20 cellular contexts compared by ENCODE assay signal in genomic region chrX:119062750-119063374, GRCh38. TPM values are rescaled to one million over a fixed set of nuclear protein-coding genes. Genes with fewer than 3 reads are reported as not detected.
DNase-seq lines count a peak whose midpoint lies in the region; ATAC-seq and TF ChIP-seq lines count a peak whose summit lies in the region.
"Had no signal": no experiment of that assay in that cellular context is flagged by ENCODE, and none has a peak within 500 bp of the region (broad histone marks: within the 10 kb centered on the region; RNA-seq: fewer than 3 reads in every experiment).

No MANE protein-coding gene starts in this region.

- H3K79me2 ChIP-seq in mesendoderm (ENCODE audit: control insufficient read depth, insufficient read depth, low read length): no peaks in the 10 kb centered on the region

- H4K5ac ChIP-seq in mesendoderm (ENCODE audit: low read length): no peak overlapping the region

- TF ChIP-seq CTCF in body of pancreas (IDR thresholded peaks at IDR 0.05) (no peak), prostate gland (IDR thresholded peaks at IDR 0.05) (no peak)

- no peak overlapping the region for H3K4me3 ChIP-seq in body of pancreas
- no peak overlapping the region for H3K4me3 ChIP-seq in mesendoderm (ENCODE audit: low read length)
- H3K4me3 ChIP-seq in prostate gland: no peak overlapping the region
- H3K4me3 ChIP-seq: right lobe of liver had no signal

- ATAC-seq in body of pancreas: no peak
- ATAC-seq in GM18867 (IDR thresholded peaks at IDR 0.05; ENCODE audit: unreplicated experiment): no peak
- no peak for ATAC-seq in GM19463 (IDR thresholded peaks at IDR 0.05; ENCODE audit: unreplicated experiment)
- ATAC-seq in GM21723 (IDR thresholded peaks at IDR 0.05; ENCODE audit: unreplicated experiment): no peak
- ATAC-seq: activated CD4-positive, CD25-positive, alpha-beta regulatory T cell treated with anti-CD3 and anti-CD28 coated beads, Interleukin-2, amount 50 U/mL, for 24 hours; right lobe of liver; T-helper 17 cell had no signal

- H3K4me1 ChIP-seq in body of pancreas (no peaks in the 10 kb centered on the region), mesendoderm (ENCODE audit: control insufficient read depth, low read depth, low read length) (no peaks in the 10 kb centered on the region), prostate gland (replicated peaks) (no peaks in the 10 kb centered on the region)
- H3K4me1 ChIP-seq: right lobe of liver had no signal

- H3K79me1 ChIP-seq in mesendoderm (ENCODE audit: low read length): no peaks in the 10 kb centered on the region

- CTCF ChIA-PET in HEK293T (lab: Yijun Ruan, JAX): interaction anchor here (0.5 to 1.1 kb wide), 2 partner anchors 138 to 216 kb away, joined by 3 read pairs; no protein-coding TSS in a partner anchor

- no peak overlapping the region for H3K4me2 ChIP-seq in mesendoderm (ENCODE audit: low read length)

- H3K9ac ChIP-seq in mesendoderm (ENCODE audit: low read length): no peak overlapping the region

- no peak overlapping the region for H3K23ac ChIP-seq in mesendoderm (ENCODE audit: low read length)

- H2BK15ac ChIP-seq in mesendoderm (replicated peaks; ENCODE audit: low read depth): no peak overlapping the region

- no peaks in the 10 kb centered on the region for H3K27me3 ChIP-seq in body of pancreas
- no peaks in the 10 kb centered on the region for H3K27me3 ChIP-seq in mesendoderm (ENCODE audit: insufficient read depth, low read length, poor library complexity)
- no peaks in the 10 kb centered on the region for H3K27me3 ChIP-seq in prostate gland (replicated peaks; ENCODE audit: insufficient read depth)
- H3K27me3 ChIP-seq: right lobe of liver had no signal

- H2BK5ac ChIP-seq in mesendoderm (ENCODE audit: low read length): no peak overlapping the region

- intact Hi-C loops in body of pancreas (cut with DNase I): no loop called here
- intact Hi-C loops in prostate gland (cut with DNase I): no loop called here

- DNase-seq in HEK293T (ENCODE audit: extremely low spot score): peak; percentile 32
- DNase-seq in NCI-H2227 (lab: John Stamatoyannopoulos, UW; ENCODE audit: unreplicated experiment): peak; percentile 39
- peak; percentile 13 to 38 (median 24) for DNase-seq in body of pancreas
- DNase-seq in mesendoderm: peak; percentile 74
- DNase-seq in prostate gland (ENCODE audit: low spot score): no peak
- DNase-seq: activated naive CD4-positive, alpha-beta T cell treated with Interleukin-2 at 50 U/mL for 16 hours; AML-193; effector CD4-positive, alpha-beta T cell; KG1; NCI-H1436; right lobe of liver; stimulated activated CD4-positive, alpha-beta T cell treated with anti-CD3 and anti-CD28 coated beads, Interleukin-2, amount 100 ng/mL, for 48 hours; T-helper 17 cell had no signal

- TF ChIP-seq POLR2A in body of pancreas (IDR thresholded peaks at IDR 0.05) (no peak), prostate gland (IDR thresholded peaks at IDR 0.05) (no peak)

- H3K4ac ChIP-seq in mesendoderm (ENCODE audit: low read depth, low read length): no peak overlapping the region

- no peak overlapping the region for H3K18ac ChIP-seq in mesendoderm (ENCODE audit: low read length)

- H3K27ac ChIP-seq in body of pancreas: no peak overlapping the region
- no peak overlapping the region for H3K27ac ChIP-seq in mesendoderm (ENCODE audit: low read depth, low read length)
- no peak overlapping the region for H3K27ac ChIP-seq in prostate gland
- H3K27ac ChIP-seq: right lobe of liver had no signal

- H4K8ac ChIP-seq in mesendoderm (ENCODE audit: low read depth, low read length): no peak overlapping the region

- H3K36me3 ChIP-seq in body of pancreas (replicated peaks in 1 of 2; ENCODE audit: insufficient read depth in 1 of 2, low read depth in 2 of 2): no peaks in the 10 kb centered on the region
- H3K36me3 ChIP-seq in mesendoderm (ENCODE audit: control insufficient read depth, insufficient read depth, low read length): no peaks in the 10 kb centered on the region
- H3K36me3 ChIP-seq in prostate gland: no peaks in the 10 kb centered on the region
- H3K36me3 ChIP-seq: right lobe of liver had no signal

- no peak overlapping the region for H2AK5ac ChIP-seq in mesendoderm (ENCODE audit: low read length)

- H3K9me3 ChIP-seq in body of pancreas (no peaks in the 10 kb centered on the region), prostate gland (no peaks in the 10 kb centered on the region)
- H3K9me3 ChIP-seq: right lobe of liver had no signal

- no peak overlapping the region for H3K56ac ChIP-seq in mesendoderm (ENCODE audit: low read length)

- no peak overlapping the region for H2BK120ac ChIP-seq in mesendoderm (ENCODE audit: low read depth, low read length)

- POLR2A ChIA-PET in HEK293T (lab: Yijun Ruan, JAX): no interaction called here

- 25 to 34% methylated on average over 6 of the region's 6 CpGs for WGBS in body of pancreas, 2 donors
- no CpG with 5 or more reads among the region's 6 CpGs for WGBS in mesendoderm (ENCODE audit: extremely low coverage, insufficient coverage, low lambda C conversion rate)
- WGBS in prostate gland: 67% methylated on average over 6 of the region's 6 CpGs

TF ChIP-seq in HEK293T, 16 proteins besides CTCF, POLR2A, EP300 and RAD21:
- TF ChIP-seq CTBP1 (IDR thresholded peaks at IDR 0.05; ENCODE audit: borderline replicate concordance) (no peak), NFRKB (IDR thresholded peaks at IDR 0.05) (no peak), HDGF (IDR thresholded peaks at IDR 0.05; ENCODE audit: borderline replicate concordance) (no peak), SUZ12 (IDR thresholded peaks at IDR 0.05) (no peak), ELF4 (IDR thresholded peaks at IDR 0.05) (no peak), ARNT (IDR thresholded peaks at IDR 0.05) (no peak), SP1 (IDR thresholded peaks at IDR 0.05) (no peak), BHLHE40 (IDR thresholded peaks at IDR 0.05; ENCODE audit: borderline replicate concordance) (no peak), FOXM1 (IDR thresholded peaks at IDR 0.05; ENCODE audit: borderline replicate concordance) (no peak), ZNF384 (IDR thresholded peaks at IDR 0.05) (no peak), L3MBTL2 (conservative IDR thresholded peaks at IDR 0.05) (no peak)
TF ChIP-seq in HEK293T: peak in this region for 0.

RNA-seq across cellular contexts. Expression of gene CT47C1, which starts 9.9 kb away (rescaled TPM):
- total RNA-seq in body of pancreas: not detected
- polyA plus RNA-seq in mesendoderm (2013, experiment 1 of 2): not detected
- polyA plus RNA-seq in mesendoderm (2013, experiment 2 of 2): not detected
- total RNA-seq in prostate gland: 1 to 10 TPM in 1 of 2 donors, not detected in 1; 2.9 TPM
- total RNA-seq: cardiac septum, fibroblast of villous mesenchyme, right lobe of liver, T-helper 17 cell, temporal lobe had no signal
